Comparison of ENCODE assay signal across 13 cellular contexts in the genomic region with DNA sequence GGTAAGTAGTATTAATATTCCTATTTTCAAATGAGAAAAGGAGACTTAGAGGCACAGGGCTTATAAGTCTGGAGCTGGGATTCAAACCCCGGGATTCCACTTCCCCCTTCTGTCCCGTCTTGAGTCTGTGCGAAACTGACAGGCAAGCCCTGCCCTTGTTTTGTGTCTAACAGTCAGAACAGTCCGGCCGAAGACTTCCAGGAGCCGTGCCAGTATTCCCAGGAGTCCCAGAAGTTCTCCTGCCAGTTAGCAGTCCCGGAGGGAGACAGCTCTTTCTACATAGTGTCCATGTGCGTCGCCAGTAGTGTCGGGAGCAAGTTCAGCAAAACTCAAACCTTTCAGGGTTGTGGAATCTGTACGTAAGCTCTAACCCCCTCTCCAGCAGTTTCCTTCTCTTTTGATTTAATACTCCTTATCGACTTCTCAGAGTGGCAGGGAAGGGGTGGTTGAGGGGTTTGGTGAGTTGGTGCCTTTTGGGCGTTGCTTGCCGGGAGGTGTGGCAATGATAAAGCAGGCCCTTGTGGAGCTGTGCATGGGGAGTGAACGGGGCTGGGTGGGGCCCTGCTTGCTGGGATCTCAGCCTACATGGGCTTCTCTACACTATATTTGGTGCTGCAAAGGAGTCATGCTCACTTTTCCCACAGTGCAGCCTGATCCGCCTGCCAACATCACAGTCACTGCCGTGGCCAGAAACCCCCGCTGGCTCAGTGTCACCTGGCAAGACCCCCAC. TPM values are rescaled to one million over a fixed set of nuclear protein-coding genes. Genes with fewer than 3 reads are reported as not detected.
DNase-seq lines count a peak whose midpoint lies in the region; ATAC-seq and TF ChIP-seq lines count a peak whose summit lies in the region.
"Had no signal": no experiment of that assay in that cellular context is flagged by ENCODE, and none has a peak within 500 bp of the region (broad histone marks: within the 10 kb centered on the region; RNA-seq: fewer than 3 reads in every experiment).

No MANE protein-coding gene starts in this region.

- no peak overlapping the region for H2AFZ ChIP-seq in hepatocyte

- peaks cover 1% of the 10 kb centered on the region for H3K36me3 Mint-ChIP-seq in activated naive CD4-positive, alpha-beta T cell treated with anti-CD3 and anti-CD28 coated beads, Interleukin-2, amount 10 ng/mL, durations not matched to agents 7 days and 5 days

- peaks cover 36% of the 10 kb centered on the region for H3K4me1 Mint-ChIP-seq in activated naive CD4-positive, alpha-beta T cell treated with anti-CD3 and anti-CD28 coated beads, Interleukin-2, amount 10 ng/mL, durations not matched to agents 7 days and 5 days

- intact Hi-C loops in sciatic nerve (cut with DNase I), result no loop called here

- no peak overlapping the region for H3K4me3 Mint-ChIP-seq in activated naive CD4-positive, alpha-beta T cell treated with anti-CD3 and anti-CD28 coated beads, Interleukin-2, amount 10 ng/mL, durations not matched to agents 7 days and 5 days

- H3K4me3 ChIP-seq in cardiac fibroblast (replicated peaks in 1 of 2; ENCODE audit: low read depth in 2 of 2, low read length in 2 of 2), result no peak overlapping the region
- H3K4me3 ChIP-seq in hepatocyte, result no peak overlapping the region
- H3K4me3 ChIP-seq: right lobe of liver had no signal

- peak; percentile 92 for ATAC-seq in sciatic nerve
- ATAC-seq: HCT116 had no signal

- H3K27ac Mint-ChIP-seq in activated naive CD4-positive, alpha-beta T cell treated with anti-CD3 and anti-CD28 coated beads, Interleukin-2, amount 10 ng/mL, durations not matched to agents 7 days and 5 days, result no peak overlapping the region

- H3K4me1 ChIP-seq in hepatocyte (ENCODE audit: insufficient read depth), result peaks cover 30% of the 10 kb centered on the region

- no peaks in the 10 kb centered on the region for H3K9me3 Mint-ChIP-seq in activated naive CD4-positive, alpha-beta T cell treated with anti-CD3 and anti-CD28 coated beads, Interleukin-2, amount 10 ng/mL, durations not matched to agents 7 days and 5 days

- H3K27me3 Mint-ChIP-seq in activated naive CD4-positive, alpha-beta T cell treated with anti-CD3 and anti-CD28 coated beads, Interleukin-2, amount 10 ng/mL, durations not matched to agents 7 days and 5 days, result no peaks in the 10 kb centered on the region

- H3K4me2 ChIP-seq in hepatocyte, result peak overlapping the region; percentile 40

- peak overlapping the region; percentile 79 for H3K27ac ChIP-seq in hepatocyte

- H3K79me2 ChIP-seq in hepatocyte, result peaks cover 3% of the 10 kb centered on the region

- no peaks in the 10 kb centered on the region for H3K9me3 ChIP-seq in hepatocyte (ENCODE audit: low read depth)
- H3K9me3 ChIP-seq: right lobe of liver had no signal

- 69% methylated on average over 18 of the region's 18 CpGs for WGBS in hepatocyte (ENCODE audit: low lambda C conversion rate, missing lambda C conversion rate)

- TF ChIP-seq CTCF in cardiac fibroblast (IDR thresholded peaks at IDR 0.05; ENCODE audit: low read depth, low read length) (no peak), hepatocyte (IDR thresholded peaks at IDR 0.05; ENCODE audit: poor library complexity) (no peak)

- H3K9me2 ChIP-seq in hepatocyte (replicated peaks; ENCODE audit: insufficient read depth), result no peaks in the 10 kb centered on the region

- CTCF ChIA-PET in activated naive CD4-positive, alpha-beta T cell treated with anti-CD3 and anti-CD28 coated beads, Interleukin-2, amount 10 ng/mL, durations not matched to agents 7 days and 5 days (lab: Charles Lee), result interaction anchor here (1.3 kb wide), 1 partner anchor 89 kb away, joined by 3 read pairs; no protein-coding TSS in a partner anchor

- no peaks in the 10 kb centered on the region for H3K36me3 ChIP-seq in hepatocyte (replicated peaks; ENCODE audit: insufficient read depth, low read depth)

- no peaks in the 10 kb centered on the region for H3K27me3 ChIP-seq in hepatocyte
- H3K27me3 ChIP-seq: right lobe of liver had no signal

- DNase-seq in GM03348 (ENCODE audit: low spot score), result peak; percentile 74
- peak; percentile 85 to 93 for DNase-seq in cardiac fibroblast (ENCODE audit: low read depth in 2 of 2)
- no peak for DNase-seq in hepatocyte (ENCODE audit: low spot score)
- peak; percentile 81 for DNase-seq in sciatic nerve (ENCODE audit: low spot score)
- DNase-seq in GM19238 (ENCODE audit: insufficient read length, low spot score), result no peak
- DNase-seq in activated naive CD4-positive, alpha-beta T cell treated with anti-CD3 and anti-CD28 coated beads, Interleukin-2, amount 10 ng/mL, durations not matched to agents 7 days and 5 days, result no peak
- DNase-seq in NCI-H1048 (lab: John Stamatoyannopoulos, UW), result no peak
- DNase-seq in NCI-H345 treated with DMSO at 0.1 percent for 48 hours (lab: John Stamatoyannopoulos, UW; ENCODE audit: unreplicated experiment), result no peak
- DNase-seq: COR-L47; right lobe of liver; stimulated activated naive CD4-positive, alpha-beta T cell treated with Interleukin-2 at 50 U/mL for 16 hours; T-helper 1 cell had no signal

- no peaks in the 10 kb centered on the region for H4K20me1 ChIP-seq in hepatocyte (ENCODE audit: insufficient read depth, poor library complexity, severe bottlenecking)

RNA-seq across cellular contexts. Expression of gene IL6R, which starts 29.4 kb away (rescaled TPM):
- total RNA-seq in hepatocyte (35.1 and 58.0 TPM in 2 replicates), sciatic nerve (26.6 TPM)
- 38.5 and 39.2 TPM in 2 replicates for polyA plus RNA-seq in hepatocyte

Comparison
In these comparisons a context has a peak if more than half of its experiments do, and no peak if none do; other contexts are left out.
1. DNase-seq: peak in GM03348 (single experiment), cardiac fibroblast (2 of 2) and sciatic nerve (single experiment); none in hepatocyte (single experiment), GM19238 (single experiment), activated naive CD4-positive, alpha-beta T cell treated with anti-CD3 and anti-CD28 coated beads, Interleukin-2, amount 10 ng/mL, durations not matched to agents 7 days and 5 days (single experiment), NCI-H1048 (single experiment) and NCI-H345 treated with DMSO at 0.1 percent for 48 hours (single experiment).